ENCODE assay signal across 9 cellular contexts in the genomic region with DNA sequence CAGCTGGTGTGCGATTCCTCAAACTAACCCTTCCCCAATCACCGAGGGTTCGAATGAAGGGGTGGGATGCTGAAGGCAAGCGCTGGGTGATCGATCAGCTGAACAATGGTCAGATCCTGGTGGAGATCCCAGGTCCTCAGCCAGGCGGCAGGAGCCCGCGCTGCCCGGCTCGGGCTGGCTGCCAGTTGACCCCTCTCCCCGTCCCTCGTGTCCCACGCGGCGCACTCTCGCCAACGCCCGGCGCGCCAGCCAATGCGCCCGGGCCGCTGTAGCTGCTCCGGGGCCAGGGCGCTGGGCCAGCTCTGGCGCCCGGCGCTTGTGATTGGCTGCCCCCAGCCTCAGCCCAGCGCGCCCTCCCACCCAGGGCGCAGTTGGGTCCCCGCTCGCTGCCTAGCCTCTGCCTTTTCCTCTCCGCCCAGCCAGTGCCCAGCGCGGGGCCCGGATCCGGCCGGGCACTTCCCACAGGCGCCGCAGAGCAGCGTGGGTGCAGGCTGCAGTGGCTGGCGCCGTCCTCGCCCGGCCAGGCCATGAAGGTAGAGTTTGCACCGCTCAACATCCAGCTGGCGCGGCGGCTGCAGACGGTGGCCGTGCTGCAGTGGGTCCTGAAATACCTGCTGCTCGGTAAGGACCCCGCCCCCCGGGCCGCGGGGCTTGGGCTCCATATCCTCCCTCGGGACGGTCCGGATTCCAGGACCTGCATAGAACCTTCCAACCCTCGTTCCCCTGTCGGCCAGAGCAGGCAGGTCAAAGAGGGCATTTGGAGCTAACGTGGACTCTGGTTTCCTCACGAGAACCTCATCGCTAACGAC. TPM values are rescaled to one million over a fixed set of nuclear protein-coding genes. Genes with fewer than 3 reads are reported as not detected.
DNase-seq lines count a peak whose midpoint lies in the region; ATAC-seq and TF ChIP-seq lines count a peak whose summit lies in the region.
"Had no signal": no experiment of that assay in that cellular context is flagged by ENCODE, and none has a peak within 500 bp of the region (broad histone marks: within the 10 kb centered on the region; RNA-seq: fewer than 3 reads in every experiment).

TSS of gene MOGAT1 (plus strand) at position 400 of the 809 bp plus-strand sequence. CDS start at position 528, 128 bp downstream.

- H3K4me1 ChIP-seq in duodenal mucosa (ENCODE audit: control insufficient read depth in 1 of 2, insufficient read depth in 2 of 2, low read length in 2 of 2) (peaks cover 5 to 9% of the 10 kb centered on the region in 2 donors), lung (ENCODE audit: control insufficient read depth in 2 of 2, insufficient read depth in 2 of 2, low read length in 2 of 2) (peaks cover 0 to 8% of the 10 kb centered on the region in 2 donors), subcutaneous abdominal adipose tissue (ENCODE audit: control insufficient read depth in 5 of 5, insufficient read depth in 5 of 5, low read length in 5 of 5) (peaks cover 0 to 41% (median 24%) of the 10 kb centered on the region in 5 donors)

- DNase-seq in NCI-H1694 (lab: John Stamatoyannopoulos, UW) (peak; percentile 5), NCI-H1694 treated with DMSO at 0.1 percent for 48 hours (lab: John Stamatoyannopoulos, UW) (no peak), NCI-H2227 treated with DMSO at 0.1 percent for 48 hours (lab: John Stamatoyannopoulos, UW) (peak; percentile 18), lung (ENCODE audit: low spot score) (peak; percentile 38), Kasumi-1 (lab: John Stamatoyannopoulos, UW) (no peak), cerebellar nuclear complex (lab: John Stamatoyannopoulos, UW) (no peak)

- no peak for TF ChIP-seq CTCF in lung (IDR thresholded peaks at IDR 0.05; ENCODE audit: control extremely low read depth, extremely low read depth)

- H3K27me3 ChIP-seq in duodenal mucosa (ENCODE audit: control insufficient read depth in 1 of 2, insufficient read depth in 2 of 2, low read length in 2 of 2) (peaks cover 7 to 9% of the 10 kb centered on the region in 2 donors), lung (ENCODE audit: control insufficient read depth, insufficient read depth) (no peaks in the 10 kb centered on the region), subcutaneous abdominal adipose tissue (ENCODE audit: control insufficient read depth in 5 of 5, insufficient read depth in 4 of 5, low read length in 5 of 5) (peaks cover 0 to 4% (median 0%) of the 10 kb centered on the region in 5 donors)
- H3K27me3 ChIP-seq: BLaER1 treated with 17β-estradiol and CSF1 and Interleukin-3, amounts not matched to agents 10 nM and 100 nM had no signal

- no peaks in the 10 kb centered on the region for H3K36me3 ChIP-seq in duodenal mucosa (ENCODE audit: control insufficient read depth in 1 of 2, insufficient read depth in 2 of 2, low read length in 2 of 2)
- H3K36me3 ChIP-seq in lung (ENCODE audit: control insufficient read depth in 2 of 2, insufficient read depth in 2 of 2, low read length in 2 of 2), result no peaks in the 10 kb centered on the region
- H3K36me3 ChIP-seq in subcutaneous abdominal adipose tissue (ENCODE audit: control insufficient read depth in 5 of 5, insufficient read depth in 5 of 5, low read length in 5 of 5), result no peaks in the 10 kb centered on the region
- H3K36me3 ChIP-seq: BLaER1 treated with 17β-estradiol and CSF1 and Interleukin-3, amounts not matched to agents 10 nM and 100 nM had no signal

- no peaks in the 10 kb centered on the region for H3K9me3 ChIP-seq in duodenal mucosa (ENCODE audit: control insufficient read depth in 1 of 2, low read length in 2 of 2)
- no peaks in the 10 kb centered on the region for H3K9me3 ChIP-seq in lung (ENCODE audit: control insufficient read depth in 2 of 2, insufficient read depth in 1 of 2, low read length in 1 of 2)
- H3K9me3 ChIP-seq in subcutaneous abdominal adipose tissue (ENCODE audit: control insufficient read depth in 5 of 5, low read length in 5 of 5), result no peaks in the 10 kb centered on the region

- H3K4me3 ChIP-seq in duodenal mucosa (ENCODE audit: low read depth in 1 of 2, low read length in 2 of 2) (peak within 1 kb of the TSS; percentile 65 to 68), lung (peak within 1 kb of the TSS; percentile 43), subcutaneous abdominal adipose tissue (ENCODE audit: low read depth in 1 of 5, low read length in 5 of 5) (peak within 1 kb of the TSS; percentile 60 to 79 (median 72))
- H3K4me3 ChIP-seq: BLaER1 treated with 17β-estradiol and CSF1 and Interleukin-3, amounts not matched to agents 10 nM and 100 nM had no signal

- H3K9ac ChIP-seq in duodenal mucosa (ENCODE audit: low read depth in 1 of 2, low read length in 2 of 2) (no peak within 1 kb of the TSS), subcutaneous abdominal adipose tissue (ENCODE audit: low read length in 5 of 5) (peak within 1 kb of the TSS in 4 of 5 donors; percentile 35 to 65 (median 48))

- H3K27ac ChIP-seq in duodenal mucosa (ENCODE audit: low read depth, low read length) (no peak within 1 kb of the TSS), lung (ENCODE audit: low read depth in 1 of 2, low read length in 1 of 2) (peak within 1 kb of the TSS in 1 of 2 donors; percentile 14), subcutaneous abdominal adipose tissue (ENCODE audit: low read depth, low read length) (peak within 1 kb of the TSS; percentile 25)

- WGBS in lung, 2 donors, result 2 to 3% methylated on average over 60 to 66 of the region's 66 CpGs

- ATAC-seq in lung (ENCODE audit: insufficient read depth, low FRiP score), result peak; percentile 71

RNA-seq across cellular contexts. Expression of gene MOGAT1, which starts in this region (rescaled TPM):
- 1 to 10 TPM in 1 of 2 donors, not detected in 1; 1.7 TPM for total RNA-seq in lung
- polyA plus RNA-seq in lung, result under 1 TPM; 0.08 to 0.18 TPM

Comparison
In these comparisons a context has a peak if more than half of its experiments do, and no peak if none do; other contexts are left out.
1. DNase-seq: peak in NCI-H1694 (single experiment), NCI-H2227 treated with DMSO at 0.1 percent for 48 hours (single experiment) and lung (single experiment); none in NCI-H1694 treated with DMSO at 0.1 percent for 48 hours (single experiment), Kasumi-1 (0 of 2) and cerebellar nuclear complex (0 of 2).
2. H3K9ac ChIP-seq: peak in subcutaneous abdominal adipose tissue (4 of 5); none in duodenal mucosa (0 of 2).
3. Peak in every context shown above with its lines, with median percentiles within 50 percentile points of each other: H3K4me3 ChIP-seq.